Comparison of ENCODE assay signal across 13 cellular contexts in genomic region chr3:79490165-79491028, GRCh38.
A peak's percentile ranks its signal among the peaks of the same experiment; 100 is the strongest.
DNase-seq lines count a peak whose midpoint lies in the region; ATAC-seq, FAIRE-seq and TF ChIP-seq lines count a peak whose summit lies in the region.
"Had no signal": no experiment of that assay in that cellular context is flagged by ENCODE, and none has a peak within 500 bp of the region (broad histone marks: within the 10 kb centered on the region; RNA-seq: fewer than 3 reads in every experiment).

No MANE protein-coding gene starts in this region.

- H3K4me3 ChIP-seq in astrocyte of the spinal cord (ENCODE audit: low read depth, low read length) = no peak overlapping the region
- no peak overlapping the region for H3K4me3 ChIP-seq in kidney (ENCODE audit: low read length in 2 of 2)
- H3K4me3 ChIP-seq in stomach = no peak overlapping the region
- no peak overlapping the region for H3K4me3 ChIP-seq in esophagus squamous epithelium
- H3K4me3 ChIP-seq: SK-N-MC had no signal

- H4K20me1 ChIP-seq in H9 (ENCODE audit: control insufficient read depth, insufficient read depth, insufficient read length) = no peaks in the 10 kb centered on the region

- no peak overlapping the region for H3K23ac ChIP-seq in H9 (ENCODE audit: insufficient read length, low read depth, low read length)

- intact Hi-C loops in kidney (cut with DNase I) (no loop called here), stomach (cut with DNase I; ENCODE audit: low total_unique reads) (no loop called here), esophagus squamous epithelium (cut with DNase I) (no loop called here)

- H3K27me3 ChIP-seq in H9 (ENCODE audit: insufficient read depth, low read length) (no peaks in the 10 kb centered on the region), stomach (no peaks in the 10 kb centered on the region), esophagus squamous epithelium (no peaks in the 10 kb centered on the region)
- H3K27me3 ChIP-seq: dorsolateral prefrontal cortex had no signal

- no peak overlapping the region for H4K91ac ChIP-seq in H9 (ENCODE audit: insufficient read length, low read depth, low read length)

- peak; percentile 40 for TF ChIP-seq CTCF in H9 (conservative IDR thresholded peaks at IDR 0.05)
- TF ChIP-seq CTCF in astrocyte of the spinal cord (IDR thresholded peaks at IDR 0.05; ENCODE audit: low read depth, low read length) = peak; percentile 33
- no peak for TF ChIP-seq CTCF in kidney (IDR thresholded peaks at IDR 0.05; ENCODE audit: borderline replicate concordance, extremely low read depth, insufficient read depth)
- no peak for TF ChIP-seq CTCF in stomach (IDR thresholded peaks at IDR 0.05)
- TF ChIP-seq CTCF in esophagus squamous epithelium (IDR thresholded peaks at IDR 0.05) = no peak

- FAIRE-seq in kidney (lab: Jason Lieb, UNC) = no peak

- no peak overlapping the region for H3K56ac ChIP-seq in H9 (ENCODE audit: insufficient read length, low read depth, low read length)

- TF ChIP-seq POLR2A in stomach (IDR thresholded peaks at IDR 0.05) = no peak
- no peak for TF ChIP-seq POLR2A in esophagus squamous epithelium (IDR thresholded peaks at IDR 0.05)

- in situ Hi-C loops in astrocyte of the spinal cord (cut with HindIII; ENCODE audit: low sequenced_read_pairs) = no loop called here

- no peak overlapping the region for H4K5ac ChIP-seq in H9 (ENCODE audit: insufficient read length, low read depth, low read length)

- H2BK20ac ChIP-seq in H9 (ENCODE audit: low read depth, low read length, poor library complexity, severe bottlenecking) = no peak overlapping the region

- H2BK12ac ChIP-seq in H9 (ENCODE audit: insufficient read length, low read depth, low read length) = no peak overlapping the region

- no peak overlapping the region for H3K4me3 Mint-ChIP-seq in H9

- no peak for TF ChIP-seq EP300 in stomach (IDR thresholded peaks at IDR 0.05)

- H3K4me1 ChIP-seq in H9 (ENCODE audit: insufficient read depth, low read length) (no peaks in the 10 kb centered on the region), kidney (ENCODE audit: control insufficient read depth in 1 of 2, insufficient read depth in 1 of 2, low read depth in 1 of 2, low read length in 2 of 2) (no peaks in the 10 kb centered on the region), stomach (peaks cover 0 to 12% (median 3%) of the 10 kb centered on the region in 4 donors), esophagus squamous epithelium (peaks cover 0 to 13% (median 0%) of the 10 kb centered on the region in 3 donors)

- H3T11ph ChIP-seq in H9 (ENCODE audit: low read length) = no peak overlapping the region

- DNase-seq in H9 = peak; percentile 37
- DNase-seq in astrocyte of the spinal cord (ENCODE audit: low read depth, low spot score) = peak; percentile 93
- peak; percentile 63 for DNase-seq in kidney
- DNase-seq in stomach = peak; percentile 72
- DNase-seq in esophagus squamous epithelium (lab: John Stamatoyannopoulos, UW) = no peak
- DNase-seq in NCI-H1048 (lab: John Stamatoyannopoulos, UW) = no peak
- DNase-seq: activated T-cell treated with anti-CD3 and anti-CD28 coated beads for 4 hours, NCI-H1105, trophoblast cell had no signal

- peaks cover 14 to 19% of the 10 kb centered on the region in 2 experiments for H3K4me1 Mint-ChIP-seq in H9

- no peaks in the 10 kb centered on the region for H3K23me2 ChIP-seq in H9 (ENCODE audit: insufficient read length, low read depth, low read length, poor library complexity, severe bottlenecking)

- H3K14ac ChIP-seq in H9 (ENCODE audit: insufficient read depth, low read length) = no peak overlapping the region

- no peak overlapping the region for H2BK15ac ChIP-seq in H9 (ENCODE audit: low read depth, low read length)

- H3K9ac ChIP-seq in H9 (ENCODE audit: extremely low read depth, insufficient read length, low read length) (no peak overlapping the region), kidney (ENCODE audit: low read length in 2 of 2) (no peak overlapping the region)

- H3K4me2 ChIP-seq in H9 (ENCODE audit: insufficient read depth, insufficient read length, low read length) = no peak overlapping the region

- no peaks in the 10 kb centered on the region for H3K9me3 ChIP-seq in H9 (ENCODE audit: control insufficient read depth, low read depth, low read length)
- H3K9me3 ChIP-seq in kidney (ENCODE audit: control insufficient read depth in 1 of 2, low read length in 2 of 2) = no peaks in the 10 kb centered on the region
- H3K9me3 ChIP-seq in stomach = no peaks in the 10 kb centered on the region
- no peaks in the 10 kb centered on the region for H3K9me3 ChIP-seq in esophagus squamous epithelium

- no peaks in the 10 kb centered on the region for H3K36me3 Mint-ChIP-seq in H9 (ENCODE audit: insufficient read depth in 1 of 3, low read depth in 3 of 3)

- no peaks in the 10 kb centered on the region for H3K79me2 ChIP-seq in H9 (ENCODE audit: insufficient read depth, low read length)

- no peak overlapping the region for H3K4ac ChIP-seq in H9 (ENCODE audit: low read depth, low read length)

- H3K27ac Mint-ChIP-seq in H9 = 0 out of 7 replicates have a peak overlapping the region, but pooled peaks of 1 of the 3 experiments have one; percentile 21

- no CpG with 5 or more reads among the region's 8 CpGs for WGBS in H9 (ENCODE audit: extremely low coverage, insufficient read length, low lambda C conversion rate)
- WGBS in stomach, 5 donors = 30 to 48% (median 32%) methylated on average over 8 of the region's 8 CpGs
- WGBS in esophagus squamous epithelium, 2 donors = 28 to 46% methylated on average over 8 of the region's 8 CpGs

- ATAC-seq in GM21528 (IDR thresholded peaks at IDR 0.05; ENCODE audit: low FRiP score, unreplicated experiment) (no peak), GM21786 (IDR thresholded peaks at IDR 0.05; ENCODE audit: unreplicated experiment) (no peak)

- H4K8ac ChIP-seq in H9 (replicated peaks; ENCODE audit: insufficient read length, low read depth, low read length) = no peak overlapping the region

- no peaks in the 10 kb centered on the region for H3K79me1 ChIP-seq in H9 (ENCODE audit: insufficient read depth, low read depth, low read length, poor library complexity, severe bottlenecking)

- peak overlapping the region; percentile 59 for H2AFZ ChIP-seq in H9 (ENCODE audit: low read length)

- H3K27ac ChIP-seq in H9 (ENCODE audit: insufficient read length, low read depth, low read length) (no peak overlapping the region), kidney (ENCODE audit: low read depth in 2 of 2, low read length in 2 of 2) (no peak overlapping the region), stomach (no peak overlapping the region), esophagus squamous epithelium (no peak overlapping the region)
- H3K27ac ChIP-seq: dorsolateral prefrontal cortex, SK-N-MC had no signal

- H2BK120ac ChIP-seq in H9 (ENCODE audit: low read depth, low read length, poor library complexity, severe bottlenecking) = no peak overlapping the region

- H3K36me3 ChIP-seq in kidney (ENCODE audit: control insufficient read depth in 1 of 2, insufficient read depth in 2 of 2, low read length in 2 of 2) = no peaks in the 10 kb centered on the region
- H3K36me3 ChIP-seq in stomach = no peaks in the 10 kb centered on the region
- H3K36me3 ChIP-seq in esophagus squamous epithelium = no peaks in the 10 kb centered on the region

- H3K9me3 Mint-ChIP-seq in H9 = no peaks in the 10 kb centered on the region; a peak in 1 of 5 replicates

- H2BK5ac ChIP-seq in H9 (ENCODE audit: insufficient read length, low read length) = no peak overlapping the region

- H3K18ac ChIP-seq in H9 (ENCODE audit: insufficient read length, low read depth, low read length) = no peak overlapping the region

- no peak overlapping the region for H2AK5ac ChIP-seq in H9 (ENCODE audit: insufficient read length, low read length)

- H3K27me3 Mint-ChIP-seq in H9 (ENCODE audit: low read depth) = no peaks in the 10 kb centered on the region

Comparison
In these comparisons a context has a peak if more than half of its experiments do, and no peak if none do; other contexts are left out.
1. DNase-seq: peak in H9 (single experiment), astrocyte of the spinal cord (single experiment), kidney (single experiment) and stomach (single experiment); none in esophagus squamous epithelium (single experiment) and NCI-H1048 (single experiment).
2. CTCF ChIP-seq: peak in H9 (single experiment) and astrocyte of the spinal cord (single experiment); none in kidney (single experiment), stomach (0 of 7) and esophagus squamous epithelium (0 of 6).